In the genomic region with DNA sequence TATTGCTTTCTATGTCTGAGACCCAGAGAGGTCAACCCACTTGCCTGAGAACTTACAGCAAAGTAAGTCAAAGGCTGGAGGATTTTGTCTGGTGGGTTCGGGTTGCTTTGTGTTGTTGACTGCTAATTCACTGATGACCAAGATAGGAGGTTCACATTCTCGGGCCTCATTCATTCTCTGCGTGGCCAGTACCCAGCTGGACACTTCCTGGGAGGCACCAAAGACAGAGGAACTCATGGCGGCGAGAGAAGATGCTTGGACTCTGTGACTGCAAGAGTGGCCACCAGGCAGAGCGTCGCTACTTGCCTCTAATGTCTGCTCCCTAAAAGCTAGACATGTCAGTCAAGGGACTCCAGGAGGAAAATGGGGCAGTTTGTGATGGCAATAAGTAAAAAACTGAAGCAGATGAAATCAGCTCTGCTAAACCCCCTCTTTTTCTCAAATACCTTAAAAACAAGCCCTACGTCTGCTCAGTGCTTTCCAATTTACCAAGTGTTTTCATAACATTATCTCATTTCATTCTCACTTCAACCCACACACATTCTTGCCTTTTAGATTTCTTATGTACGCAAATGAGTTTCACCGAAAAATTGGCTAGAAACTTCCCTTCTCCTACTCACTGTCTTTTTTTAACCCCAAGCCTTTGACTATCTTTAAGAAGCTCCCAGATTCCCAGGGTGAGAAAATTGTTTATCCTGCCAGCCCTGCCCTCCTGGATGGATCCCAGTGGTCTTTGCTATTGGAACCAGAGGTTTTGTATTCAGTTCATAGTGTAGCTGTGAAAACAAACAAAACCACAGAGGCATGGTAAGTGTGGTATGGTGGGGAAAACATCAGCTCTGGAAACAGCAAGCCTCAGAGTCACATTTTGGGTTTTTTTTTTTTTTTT, we compare ENCODE assay signal across 8 cellular contexts. TPM values are rescaled to one million over a fixed set of nuclear protein-coding genes. Genes with fewer than 3 reads are reported as not detected.
DNase-seq lines count a peak whose midpoint lies in the region; ATAC-seq and TF ChIP-seq lines count a peak whose summit lies in the region.

No MANE protein-coding gene starts in this region.

- no peak overlapping the region for H3K4me2 ChIP-seq in MM.1S (ENCODE audit: low read depth, low read length)

- H3K4me1 ChIP-seq in upper lobe of left lung (peaks cover 15 to 31% (median 22%) of the 10 kb centered on the region in 4 donors), MM.1S (ENCODE audit: low read length) (peaks cover 4% of the 10 kb centered on the region)

- TF ChIP-seq CTCF in upper lobe of left lung (IDR thresholded peaks at IDR 0.05) = no peak
- TF ChIP-seq CTCF in MM.1S (IDR thresholded peaks at IDR 0.05; ENCODE audit: low read length) = no peak

- no peak overlapping the region for H3K9ac ChIP-seq in MM.1S (ENCODE audit: low read length)

- H2AFZ ChIP-seq in MM.1S (ENCODE audit: low read length) = no peak overlapping the region

- no peak for TF ChIP-seq EP300 in upper lobe of left lung (IDR thresholded peaks at IDR 0.05)

- no peaks in the 10 kb centered on the region for H3K36me3 ChIP-seq in upper lobe of left lung
- H3K36me3 ChIP-seq in MM.1S (replicated peaks; ENCODE audit: insufficient read depth, low read length) = no peaks in the 10 kb centered on the region

- peak overlapping the region; percentile 74 to 90 (median 78) for H3K27ac ChIP-seq in upper lobe of left lung
- H3K27ac ChIP-seq in MM.1S (ENCODE audit: low read length) = no peak overlapping the region

- CTCF ChIA-PET in activated naive CD4-positive, alpha-beta T cell treated with anti-CD3 and anti-CD28 coated beads, Interleukin-2, amount 10 ng/mL, durations not matched to agents 7 days and 5 days (lab: Charles Lee) = interaction anchor here (0.8 to 13.7 kb wide), 6 partner anchors 11 to 485 kb away, joined by 3 to 96 read pairs (median 10); no protein-coding TSS in a partner anchor
- CTCF ChIA-PET in activated CD4-positive, alpha-beta memory T cell treated with anti-CD3 and anti-CD28 coated beads, Interleukin-2, amount 10 ng/mL, durations not matched to agents 7 days and 5 days (lab: Charles Lee) = interaction anchor here (0.7 to 2.2 kb wide), 13 partner anchors 7 to 485 kb away, joined by 3 to 11 read pairs (median 4); no protein-coding TSS in a partner anchor

- no peak for TF ChIP-seq POLR2A in upper lobe of left lung (IDR thresholded peaks at IDR 0.05)

- H3K9me2 ChIP-seq in MM.1S (replicated peaks; ENCODE audit: insufficient read depth, low read length) = no peaks in the 10 kb centered on the region

- H3K27me3 ChIP-seq in upper lobe of left lung (no peaks in the 10 kb centered on the region), MM.1S (replicated peaks; ENCODE audit: insufficient read depth, low read length) (no peaks in the 10 kb centered on the region)

- 67 to 72% methylated on average over 9 to 10 of the region's 10 CpGs for WGBS in upper lobe of left lung, 2 donors

- H3K4me3 ChIP-seq in upper lobe of left lung (no peak overlapping the region), MM.1S (ENCODE audit: low read length) (no peak overlapping the region)

- peak overlapping the region; percentile 80 for H3K4me3 Mint-ChIP-seq in activated naive CD4-positive, alpha-beta T cell treated with anti-CD3 and anti-CD28 coated beads, Interleukin-2, amount 10 ng/mL, durations not matched to agents 7 days and 5 days
- peak overlapping the region; percentile 95 for H3K4me3 Mint-ChIP-seq in activated CD4-positive, alpha-beta memory T cell treated with anti-CD3 and anti-CD28 coated beads, Interleukin-2, amount 10 ng/mL, durations not matched to agents 7 days and 5 days

- H3K9me3 Mint-ChIP-seq in activated naive CD4-positive, alpha-beta T cell treated with anti-CD3 and anti-CD28 coated beads, Interleukin-2, amount 10 ng/mL, durations not matched to agents 7 days and 5 days = no peaks in the 10 kb centered on the region
- H3K9me3 Mint-ChIP-seq in activated CD4-positive, alpha-beta memory T cell treated with anti-CD3 and anti-CD28 coated beads, Interleukin-2, amount 10 ng/mL, durations not matched to agents 7 days and 5 days = no peaks in the 10 kb centered on the region

- intact Hi-C loops in posterior cingulate gyrus (cut with DNase I) = no loop called here

- H4K20me1 ChIP-seq in MM.1S (ENCODE audit: insufficient read depth, low read length) = no peaks in the 10 kb centered on the region

- no peaks in the 10 kb centered on the region for H3K36me3 Mint-ChIP-seq in activated naive CD4-positive, alpha-beta T cell treated with anti-CD3 and anti-CD28 coated beads, Interleukin-2, amount 10 ng/mL, durations not matched to agents 7 days and 5 days
- no peaks in the 10 kb centered on the region for H3K36me3 Mint-ChIP-seq in activated CD4-positive, alpha-beta memory T cell treated with anti-CD3 and anti-CD28 coated beads, Interleukin-2, amount 10 ng/mL, durations not matched to agents 7 days and 5 days (ENCODE audit: low read depth)

- H3F3A ChIP-seq in MM.1S (ENCODE audit: insufficient read depth, low read length) = no peaks in the 10 kb centered on the region

- ATAC-seq in upper lobe of left lung (ENCODE audit: low FRiP score in 2 of 2) = no peak

- POLR2A ChIA-PET in activated CD4-positive, alpha-beta memory T cell treated with anti-CD3 and anti-CD28 coated beads, Interleukin-2, amount 10 ng/mL, durations not matched to agents 7 days and 5 days (lab: Charles Lee) = interaction anchor here (0.6 to 4.4 kb wide), 12 partner anchors 8 to 220 kb away, joined by 3 to 36 read pairs (median 6); partner anchors contain the start of genes LCLAT1 and YPEL5

- DNase-seq in activated naive CD4-positive, alpha-beta T cell treated with anti-CD3 and anti-CD28 coated beads, Interleukin-2, amount 10 ng/mL, durations not matched to agents 7 days and 5 days = no peak
- DNase-seq in activated naive CD4-positive, alpha-beta T cell treated with Interleukin-2 at 50 U/mL for 16 hours = no peak
- no peak for DNase-seq in activated CD4-positive, alpha-beta memory T cell treated with anti-CD3 and anti-CD28 coated beads, Interleukin-2, amount 10 ng/mL, durations not matched to agents 7 days and 5 days
- DNase-seq in left kidney (ENCODE audit: low read depth, low spot score) (peak; percentile 19), upper lobe of left lung (no peak), HUDEP-2 (lab: John Stamatoyannopoulos, UW; ENCODE audit: unreplicated experiment in 76 of 76) (no peak), MM.1S (no peak), posterior cingulate gyrus (no peak)

- no peaks in the 10 kb centered on the region for H3K79me2 ChIP-seq in MM.1S (ENCODE audit: low read length)

- H3K4me1 Mint-ChIP-seq in activated naive CD4-positive, alpha-beta T cell treated with anti-CD3 and anti-CD28 coated beads, Interleukin-2, amount 10 ng/mL, durations not matched to agents 7 days and 5 days = peaks cover 72% of the 10 kb centered on the region
- peaks cover 65% of the 10 kb centered on the region for H3K4me1 Mint-ChIP-seq in activated CD4-positive, alpha-beta memory T cell treated with anti-CD3 and anti-CD28 coated beads, Interleukin-2, amount 10 ng/mL, durations not matched to agents 7 days and 5 days

- H3K27ac Mint-ChIP-seq in activated naive CD4-positive, alpha-beta T cell treated with anti-CD3 and anti-CD28 coated beads, Interleukin-2, amount 10 ng/mL, durations not matched to agents 7 days and 5 days = peak overlapping the region; percentile 94
- peak overlapping the region; percentile 93 for H3K27ac Mint-ChIP-seq in activated CD4-positive, alpha-beta memory T cell treated with anti-CD3 and anti-CD28 coated beads, Interleukin-2, amount 10 ng/mL, durations not matched to agents 7 days and 5 days

- peaks cover 16% of the 10 kb centered on the region for H3K27me3 Mint-ChIP-seq in activated naive CD4-positive, alpha-beta T cell treated with anti-CD3 and anti-CD28 coated beads, Interleukin-2, amount 10 ng/mL, durations not matched to agents 7 days and 5 days
- H3K27me3 Mint-ChIP-seq in activated CD4-positive, alpha-beta memory T cell treated with anti-CD3 and anti-CD28 coated beads, Interleukin-2, amount 10 ng/mL, durations not matched to agents 7 days and 5 days = peaks cover 11% of the 10 kb centered on the region

- H3K9me3 ChIP-seq in upper lobe of left lung (no peaks in the 10 kb centered on the region), MM.1S (replicated peaks; ENCODE audit: insufficient read depth, low read length) (no peaks in the 10 kb centered on the region)

RNA-seq across cellular contexts. Expression of gene LBH, which starts 4.9 kb away (rescaled TPM):
- 100 to 1,000 TPM; 105 to 110 TPM for total RNA-seq in activated CD4-positive, alpha-beta memory T cell treated with anti-CD3 and anti-CD28 coated beads, Interleukin-2, amount 10 ng/mL, durations not matched to agents 7 days and 5 days
- total RNA-seq in upper lobe of left lung = 100 to 1,000 TPM in 4 of 6 donors, 10 to 100 TPM in 2; 45.6 to 270 (median 154) TPM
